16 cellular contexts compared by ENCODE assay signal in the genomic region with DNA sequence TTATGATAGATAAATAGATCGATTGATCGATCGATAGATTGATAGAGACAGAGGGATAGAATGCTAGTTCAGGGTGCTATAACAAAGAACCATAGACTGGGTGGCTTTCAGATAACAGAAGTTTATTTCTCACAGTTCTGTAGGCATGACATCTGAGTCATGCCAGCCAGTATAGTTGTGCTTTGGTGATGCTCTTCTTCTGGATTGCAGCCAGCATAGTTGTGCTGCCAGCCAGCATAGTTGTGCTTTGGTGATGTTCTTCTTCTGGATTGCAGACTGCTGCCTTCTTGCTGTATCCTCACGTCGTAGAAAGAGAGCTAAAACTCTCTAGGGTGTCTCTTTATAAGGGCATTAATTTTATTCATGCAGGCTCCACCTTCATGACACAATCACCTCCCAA.
DNase-seq lines count a peak whose midpoint lies in the region; ATAC-seq and TF ChIP-seq lines count a peak whose summit lies in the region.
"Had no signal": no experiment of that assay in that cellular context is flagged by ENCODE, and none has a peak within 500 bp of the region (broad histone marks: within the 10 kb centered on the region; RNA-seq: fewer than 3 reads in every experiment).

No MANE protein-coding gene starts in this region.

- CTCF ChIA-PET in HCT116 (lab: Charles Lee): no interaction called here
- CTCF ChIA-PET in SK-N-SH (lab: Yijun Ruan, JAX): no interaction called here

- TF ChIP-seq CTCF in HCT116 (IDR thresholded peaks at IDR 0.05 in 2 of 3, conservative IDR thresholded peaks at IDR 0.05 in 1 of 3; ENCODE audit: borderline replicate concordance in 1 of 3, insufficient read depth in 1 of 3, low read depth in 2 of 3, low read length in 2 of 3): no peak
- TF ChIP-seq CTCF in SK-N-SH (IDR thresholded peaks at IDR 0.05): no peak
- TF ChIP-seq CTCF in fibroblast of pulmonary artery (IDR thresholded peaks at IDR 0.05; ENCODE audit: low read length, missing control alignments): no peak
- TF ChIP-seq CTCF in glutamatergic neuron (IDR thresholded peaks at IDR 0.05; ENCODE audit: partially characterized antibody, unreplicated experiment): no peak

- no peak overlapping the region for H3K27ac Mint-ChIP-seq in glutamatergic neuron (ENCODE audit: unreplicated experiment)
- H3K27ac Mint-ChIP-seq: nephron progenitor cell; stimulated activated naive CD8-positive, alpha-beta T cell treated with anti-CD3 and anti-CD28 coated beads, Interleukin-15, Interleukin-2, amounts not matched to agents 100 ng/mL and 50 ng/mL, for 24 hours had no signal

- no peaks in the 10 kb centered on the region for H3K36me3 ChIP-seq in HCT116 (ENCODE audit: control insufficient read depth in 1 of 2, insufficient read depth in 2 of 2, low read length in 2 of 2)
- H3K36me3 ChIP-seq in SK-N-SH (replicated peaks in 1 of 2; ENCODE audit: control insufficient read depth in 1 of 2, insufficient read depth in 2 of 2, low read length in 1 of 2): no peaks in the 10 kb centered on the region
- H3K36me3 ChIP-seq: heart left ventricle, sigmoid colon had no signal

- H3K27ac ChIP-seq in HCT116 (ENCODE audit: low read depth, low read length): no peak overlapping the region
- peak overlapping the region; percentile 47 to 75; a peak in 3 of 4 replicates for H3K27ac ChIP-seq in SK-N-SH (ENCODE audit: low read depth in 2 of 2, low read length in 1 of 2)
- H3K27ac ChIP-seq: heart left ventricle, sigmoid colon had no signal

- H3F3A ChIP-seq in SK-N-SH (replicated peaks; ENCODE audit: insufficient read depth): peaks cover 14% of the 10 kb centered on the region

- no TSS peak for BruUV-seq in HCT116 (replicated peaks; lab: Mats Ljungman, UMichigan)

- H3K9ac ChIP-seq in HCT116 (ENCODE audit: low read length) (no peak overlapping the region), SK-N-SH (no peak overlapping the region)

- ATAC-seq in HCT116 (peak; percentile 54; the same call in 1 of the 2 replicates), HG03280 (IDR thresholded peaks at IDR 0.05; ENCODE audit: unreplicated experiment) (no peak)
- ATAC-seq: heart left ventricle, left ventricle myocardium superior had no signal

- H3K27me3 Mint-ChIP-seq in glutamatergic neuron (ENCODE audit: unreplicated experiment): no peaks in the 10 kb centered on the region
- H3K27me3 Mint-ChIP-seq: stimulated activated naive CD8-positive, alpha-beta T cell treated with anti-CD3 and anti-CD28 coated beads, Interleukin-15, Interleukin-2, amounts not matched to agents 100 ng/mL and 50 ng/mL, for 24 hours had no signal

- H3K36me3 Mint-ChIP-seq in glutamatergic neuron (ENCODE audit: unreplicated experiment): no peaks in the 10 kb centered on the region

- H3K4me1 Mint-ChIP-seq in glutamatergic neuron (ENCODE audit: low read depth, unreplicated experiment): no peaks in the 10 kb centered on the region
- H3K4me1 Mint-ChIP-seq: nephron progenitor cell had no signal

- DNase-seq in HCT116 (ENCODE audit: low read depth, low spot score) (no peak), SK-N-SH (no peak), fibroblast of pulmonary artery (ENCODE audit: low read depth) (peak; percentile 51), superior temporal gyrus (ENCODE audit: extremely low spot score) (peak; percentile 17), NCI-H128 (lab: John Stamatoyannopoulos, UW; ENCODE audit: unreplicated experiment) (no peak), glutamatergic neuron (no peak)
- DNase-seq: activated CD4-positive, alpha-beta T cell treated with anti-CD3 and anti-CD28 coated beads for 1 hour; activated T-cell treated with anti-CD3 and anti-CD28 coated beads for 4 hours; dermis blood vessel endothelial cell; heart left ventricle; left ventricle myocardium superior; NCI-H2107; nephron progenitor cell; sigmoid colon had no signal

- TF ChIP-seq RAD21 in HCT116 (IDR thresholded peaks at IDR 0.05; ENCODE audit: low read depth) (no peak), SK-N-SH (IDR thresholded peaks at IDR 0.05; ENCODE audit: low read length) (no peak)

- H3K27me3 ChIP-seq in HCT116 (ENCODE audit: insufficient read depth, low read length) (no peaks in the 10 kb centered on the region), SK-N-SH (ENCODE audit: insufficient read depth) (no peaks in the 10 kb centered on the region)
- H3K27me3 ChIP-seq: heart left ventricle, sigmoid colon had no signal

- WGBS in SK-N-SH (ENCODE audit: low lambda C conversion rate): 29% methylated on average over 5 of the region's 5 CpGs

- TF ChIP-seq POLR2A in HCT116 (IDR thresholded peaks at IDR 0.05; ENCODE audit: borderline replicate concordance, extremely low read depth, insufficient read depth, insufficient read length): no peak

- H3K9me2 ChIP-seq in HCT116 (ENCODE audit: insufficient read depth) (no peaks in the 10 kb centered on the region), SK-N-SH (no peaks in the 10 kb centered on the region)

- no peak overlapping the region for H3K4me3 Mint-ChIP-seq in glutamatergic neuron (ENCODE audit: unreplicated experiment)
- H3K4me3 Mint-ChIP-seq: nephron progenitor cell; stimulated activated naive CD8-positive, alpha-beta T cell treated with anti-CD3 and anti-CD28 coated beads, Interleukin-15, Interleukin-2, amounts not matched to agents 100 ng/mL and 50 ng/mL, for 24 hours had no signal

- no peak overlapping the region for H3K4me3 ChIP-seq in HCT116 (replicated peaks in 1 of 2; ENCODE audit: low read depth in 1 of 2, low read length in 2 of 2)
- no peak overlapping the region for H3K4me3 ChIP-seq in SK-N-SH (ENCODE audit: low read depth in 2 of 2, low read length in 1 of 2)
- H3K4me3 ChIP-seq in fibroblast of pulmonary artery (replicated peaks; ENCODE audit: low read depth, low read length): no peak overlapping the region
- H3K4me3 ChIP-seq: heart left ventricle, sigmoid colon had no signal

- intact Hi-C loops in HCT116 (cut with micrococcal nuclease): no loop called here

- peak in 1 of 2 experiments; percentile 44; a peak in 1 of 4 replicates for TF ChIP-seq EP300 in SK-N-SH (IDR thresholded peaks at IDR 0.05; ENCODE audit: borderline replicate concordance in 1 of 2, low read depth in 1 of 2, low read length in 1 of 2)

- H3K4me1 ChIP-seq in HCT116 (ENCODE audit: control insufficient read depth in 1 of 2, insufficient read depth in 2 of 2, low read length in 2 of 2) (peaks cover 8 to 17% of the 10 kb centered on the region in 2 experiments; a peak in 3 of 4 replicates), SK-N-SH (ENCODE audit: control insufficient read depth in 1 of 2, insufficient read depth in 2 of 2, low read depth in 1 of 2, low read length in 1 of 2) (peaks cover 0 to 2% of the 10 kb centered on the region in 2 experiments; a peak in 3 of 4 replicates)
- H3K4me1 ChIP-seq: heart left ventricle, sigmoid colon had no signal

- POLR2A ChIA-PET in HCT116 (lab: Charles Lee) (no interaction called here), SK-N-SH (lab: Yijun Ruan, JAX) (no interaction called here)

- H4K20me1 ChIP-seq in HCT116 (ENCODE audit: insufficient read depth) (no peaks in the 10 kb centered on the region), SK-N-SH (ENCODE audit: insufficient read depth) (no peaks in the 10 kb centered on the region)

- H3K9me3 Mint-ChIP-seq in glutamatergic neuron (ENCODE audit: unreplicated experiment): no peaks in the 10 kb centered on the region
- H3K9me3 Mint-ChIP-seq: nephron progenitor cell had no signal

- RAD21 ChIA-PET in HCT116 (lab: Charles Lee; ENCODE audit: low non-redundant PET in 1 of 2, low total read pairs in 2 of 2, uncharacterized antibody in 2 of 2, unreplicated experiment in 2 of 2): no interaction called here

- H3K79me2 ChIP-seq in HCT116 (ENCODE audit: insufficient read depth, low read length): no peaks in the 10 kb centered on the region
- H3K79me2 ChIP-seq in SK-N-SH (ENCODE audit: insufficient read depth): no peaks in the 10 kb centered on the region

- H3K4me2 ChIP-seq in HCT116 (ENCODE audit: low read length) (no peak overlapping the region), SK-N-SH (no peak overlapping the region; the same call in 1 of the 2 replicates)

- H2AFZ ChIP-seq in HCT116 (ENCODE audit: low read depth, low read length, poor library complexity, severe bottlenecking): no peak overlapping the region
- H2AFZ ChIP-seq in SK-N-SH (ENCODE audit: low read depth): peak overlapping the region; percentile 7; the same call in 1 of the 2 replicates

- no peaks in the 10 kb centered on the region for H3K9me3 ChIP-seq in HCT116 (ENCODE audit: control insufficient read depth in 1 of 2, insufficient read depth in 1 of 2, low read depth in 1 of 2, low read length in 2 of 2)
- no peaks in the 10 kb centered on the region for H3K9me3 ChIP-seq in SK-N-SH
- H3K9me3 ChIP-seq: sigmoid colon had no signal

TF ChIP-seq in HCT116, 20 proteins besides CTCF, POLR2A, EP300 and RAD21 (continues in another document):
- TF ChIP-seq ZNF274 (IDR thresholded peaks at IDR 0.05; ENCODE audit: low read depth, low read length) (no peak), SP1 (IDR thresholded peaks at IDR 0.05; ENCODE audit: low read depth) (no peak), EGR1 (IDR thresholded peaks at IDR 0.05; ENCODE audit: low read depth) (no peak), CEBPB (IDR thresholded peaks at IDR 0.05; ENCODE audit: low read depth) (no peak), EZH2 (IDR thresholded peaks at IDR 0.05) (no peak)
- TF ChIP-seq, protein P1, sequence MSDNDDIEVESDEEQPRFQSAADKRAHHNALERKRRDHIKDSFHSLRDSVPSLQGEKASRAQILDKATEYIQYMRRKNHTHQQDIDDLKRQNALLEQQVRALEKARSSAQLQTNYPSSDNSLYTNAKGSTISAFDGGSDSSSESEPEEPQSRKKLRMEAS (IDR thresholded peaks at IDR 0.05): no peak

TF ChIP-seq in SK-N-SH, 30 proteins besides CTCF, POLR2A, EP300 and RAD21 (continues in another document):
- TF ChIP-seq JUND (IDR thresholded peaks at IDR 0.05) (peak; percentile 82), POLR2AphosphoS5 (IDR thresholded peaks at IDR 0.05; ENCODE audit: low read depth, low read length) (peak; percentile 30; the same call in 1 of the 2 replicates), TEAD4 (IDR thresholded peaks at IDR 0.05; ENCODE audit: borderline replicate concordance, insufficient read depth) (peak; percentile 65; the same call in 1 of the 2 replicates), SMC3 (IDR thresholded peaks at IDR 0.05; ENCODE audit: low read depth, low read length) (no peak), GABPA (IDR thresholded peaks at IDR 0.05; ENCODE audit: low read depth) (peak; percentile 15; the same call in 1 of the 2 replicates), TCF12 (IDR thresholded peaks at IDR 0.05) (peak; percentile 70), TAF1 (IDR thresholded peaks at IDR 0.05; ENCODE audit: borderline replicate concordance, low read depth, low read length) (no peak), MEF2A (IDR thresholded peaks at IDR 0.05; ENCODE audit: borderline replicate concordance, low read depth) (no peak)
- TF ChIP-seq, protein P2, sequence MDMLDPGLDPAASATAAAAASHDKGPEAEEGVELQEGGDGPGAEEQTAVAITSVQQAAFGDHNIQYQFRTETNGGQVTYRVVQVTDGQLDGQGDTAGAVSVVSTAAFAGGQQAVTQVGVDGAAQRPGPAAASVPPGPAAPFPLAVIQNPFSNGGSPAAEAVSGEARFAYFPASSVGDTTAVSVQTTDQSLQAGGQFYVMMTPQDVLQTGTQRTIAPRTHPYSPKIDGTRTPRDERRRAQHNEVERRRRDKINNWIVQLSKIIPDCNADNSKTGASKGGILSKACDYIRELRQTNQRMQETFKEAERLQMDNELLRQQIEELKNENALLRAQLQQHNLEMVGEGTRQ (IDR thresholded peaks at IDR 0.05; ENCODE audit: borderline replicate concordance, low read depth, low read length): no peak

Comparison
In these comparisons a context has a peak if more than half of its experiments do, and no peak if none do; other contexts are left out.
1. DNase-seq: peak in fibroblast of pulmonary artery (single experiment) and superior temporal gyrus (single experiment); none in HCT116 (single experiment), SK-N-SH (single experiment), NCI-H128 (single experiment) and glutamatergic neuron (single experiment).